Comparison of ENCODE assay signal across 26 cellular contexts in genomic region chr6:9361749-9362148, GRCh38.
"Had no signal": no experiment of that assay in that cellular context is flagged by ENCODE, and none has a peak within 500 bp of the region (broad histone marks: within the 10 kb centered on the region; RNA-seq: fewer than 3 reads in every experiment).

No MANE protein-coding gene starts in this region.

- ATAC-seq: activated CD4-positive, alpha-beta T cell treated with anti-CD3 and anti-CD28 coated beads for 36 hours; activated CD8-positive, alpha-beta memory T cell treated with anti-CD3 and anti-CD28 coated beads, Interleukin-2, amount 10 ng/mL, durations not matched to agents 7 days and 5 days; activated CD8-positive, alpha-beta T cell treated with anti-CD3 and anti-CD28 coated beads, Interleukin-2, amount 10 ng/mL, durations not matched to agents 7 days and 5 days; activated naive CD8-positive, alpha-beta T cell treated with anti-CD3 and anti-CD28 coated beads, Interleukin-2, amount 50 U/mL, for 24 hours; body of pancreas; esophagus mucosa had no signal

- H3K27me3 ChIP-seq: adrenal gland, body of pancreas, colonic mucosa had no signal

- DNase-seq: activated CD4-positive, alpha-beta memory T cell treated with anti-CD3 and anti-CD28 coated beads for 36 hours; activated CD4-positive, alpha-beta T cell treated with anti-CD3 and anti-CD28 coated beads for 36 hours; activated CD4-positive, alpha-beta T cell treated with anti-CD3 and anti-CD28 coated beads, Interleukin-2, amount 10 ng/mL, durations not matched to agents 24 days and 14 days; activated CD4-positive, CD25-positive, alpha-beta regulatory T cell; activated CD4-positive, CD25-positive, alpha-beta regulatory T cell treated with anti-CD3 and anti-CD28 coated beads, Interleukin-2, amount 50 U/mL, for 72 hours; activated CD8-positive, alpha-beta memory T cell treated with anti-CD3 and anti-CD28 coated beads, Interleukin-2, amount 10 ng/mL, durations not matched to agents 7 days and 5 days; activated CD8-positive, alpha-beta memory T cell treated with anti-CD3 and anti-CD28 coated beads, Interleukin-2, amount 50 U/mL, for 4 hours; activated CD8-positive, alpha-beta T cell treated with anti-CD3 and anti-CD28 coated beads, Interleukin-2, amount 10 ng/mL, durations not matched to agents 7 days and 5 days; activated effector memory CD4-positive, alpha-beta T cell treated with anti-CD3 and anti-CD28 coated beads, Interleukin-2, amount 50 U/mL, for 16 hours; activated naive CD4-positive, alpha-beta T cell treated with anti-CD3 and anti-CD28 coated beads for 36 hours; activated naive CD8-positive, alpha-beta T cell treated with anti-CD3 and anti-CD28 coated beads for 36 hours; activated naive CD8-positive, alpha-beta T cell treated with anti-CD3 and anti-CD28 coated beads, Interleukin-2, amount 50 U/mL, for 24 hours; activated T-cell treated with anti-CD3 and anti-CD28 coated beads, Interleukin-2, amount 50 U/mL, for 1 hour; activated T-cell treated with anti-CD3 and anti-CD28 coated beads, Interleukin-2, amount 50 U/mL, for 48 hours; adrenal gland; amygdala; aorta; body of pancreas; central memory CD4-positive, alpha-beta T cell; cerebellar nuclear complex; colonic mucosa; effector CD8-positive, alpha-beta T cell; foreskin fibroblast; head of caudate nucleus; T-helper 2 cell had no signal

- H3K36me3 ChIP-seq: adrenal gland, colonic mucosa had no signal

- H3K9me3 ChIP-seq: adrenal gland, body of pancreas, colonic mucosa had no signal

- H3K27ac ChIP-seq: adrenal gland, body of pancreas, colonic mucosa had no signal

- H3K4me1 ChIP-seq: adrenal gland, body of pancreas, colonic mucosa had no signal

- H3K4me3 ChIP-seq: adrenal gland, body of pancreas, colonic mucosa had no signal
